ENCODE assay signal across 1 cellular context in the genomic region with DNA sequence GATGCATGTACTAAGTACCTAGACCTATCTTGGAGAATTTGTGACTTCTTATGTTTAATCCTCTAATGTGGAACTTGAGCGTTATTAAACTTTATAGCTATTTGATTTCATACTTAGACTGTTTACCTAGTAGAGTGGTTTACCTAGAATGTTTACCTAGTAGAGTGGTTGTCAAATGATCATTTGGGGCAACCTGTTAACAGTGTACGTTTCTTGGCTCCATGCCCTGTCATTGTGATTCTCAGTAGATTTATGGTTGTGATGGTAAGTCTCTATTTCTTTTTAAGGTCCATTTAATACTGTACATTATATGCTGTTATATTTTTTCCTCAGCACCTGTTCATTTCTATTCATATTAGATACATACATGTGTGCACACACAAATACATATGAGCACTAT.
TF ChIP-seq lines count a peak whose summit lies in the region.

No MANE protein-coding gene starts in this region.

TF ChIP-seq in GM23338, 12 proteins besides CTCF, POLR2A, EP300 and RAD21 (continued from another document):
- TF ChIP-seq, protein P1, sequence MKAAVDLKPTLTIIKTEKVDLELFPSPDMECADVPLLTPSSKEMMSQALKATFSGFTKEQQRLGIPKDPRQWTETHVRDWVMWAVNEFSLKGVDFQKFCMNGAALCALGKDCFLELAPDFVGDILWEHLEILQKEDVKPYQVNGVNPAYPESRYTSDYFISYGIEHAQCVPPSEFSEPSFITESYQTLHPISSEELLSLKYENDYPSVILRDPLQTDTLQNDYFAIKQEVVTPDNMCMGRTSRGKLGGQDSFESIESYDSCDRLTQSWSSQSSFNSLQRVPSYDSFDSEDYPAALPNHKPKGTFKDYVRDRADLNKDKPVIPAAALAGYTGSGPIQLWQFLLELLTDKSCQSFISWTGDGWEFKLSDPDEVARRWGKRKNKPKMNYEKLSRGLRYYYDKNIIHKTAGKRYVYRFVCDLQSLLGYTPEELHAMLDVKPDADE (IDR thresholded peaks at IDR 0.05), result no peak
- TF ChIP-seq ZNF114 (CRISPR knock-in tag; IDR thresholded peaks at IDR 0.05) (no peak), JUNB (IDR thresholded peaks at IDR 0.05; ENCODE audit: unreplicated experiment) (no peak), EZH2phosphoT487 (IDR thresholded peaks at IDR 0.05; ENCODE audit: unreplicated experiment) (no peak), CREB1 (CRISPR knock-in tag; IDR thresholded peaks at IDR 0.05; ENCODE audit: low read depth) (no peak)
